ENCODE assay signal across 7 cellular contexts in genomic region chr22:39598017-39598965, GRCh38. TPM values are rescaled to one million over a fixed set of nuclear protein-coding genes. Genes with fewer than 3 reads are reported as not detected.
DNase-seq lines count a peak whose midpoint lies in the region; ATAC-seq and TF ChIP-seq lines count a peak whose summit lies in the region.

No MANE protein-coding gene starts in this region.

- CTCF ChIA-PET in activated CD8-positive, alpha-beta memory T cell treated with anti-CD3 and anti-CD28 coated beads, Interleukin-2, amount 10 ng/mL, durations not matched to agents 7 days and 5 days (lab: Charles Lee), result interaction anchor here (1.0 kb wide), 1 partner anchor 8 kb away, joined by 5 read pairs; no protein-coding TSS in a partner anchor

- peak; percentile 66 for ATAC-seq in activated CD8-positive, alpha-beta memory T cell treated with anti-CD3 and anti-CD28 coated beads, Interleukin-2, amount 10 ng/mL, durations not matched to agents 7 days and 5 days
- ATAC-seq in HG03097 (IDR thresholded peaks at IDR 0.05; ENCODE audit: low FRiP score, unreplicated experiment) (no peak), HG02642 (IDR thresholded peaks at IDR 0.05; ENCODE audit: poor library complexity, unreplicated experiment) (no peak)

- H3K4me1 Mint-ChIP-seq in activated CD8-positive, alpha-beta memory T cell treated with anti-CD3 and anti-CD28 coated beads, Interleukin-2, amount 10 ng/mL, durations not matched to agents 7 days and 5 days, result peaks cover 23% of the 10 kb centered on the region
- peaks cover 14% of the 10 kb centered on the region for H3K4me1 Mint-ChIP-seq in glutamatergic neuron (ENCODE audit: low read depth, unreplicated experiment)

- H3K36me3 Mint-ChIP-seq in activated CD8-positive, alpha-beta memory T cell treated with anti-CD3 and anti-CD28 coated beads, Interleukin-2, amount 10 ng/mL, durations not matched to agents 7 days and 5 days, result peaks cover 10% of the 10 kb centered on the region
- H3K36me3 Mint-ChIP-seq in glutamatergic neuron (ENCODE audit: unreplicated experiment), result peaks cover 3% of the 10 kb centered on the region

- no peaks in the 10 kb centered on the region for H3K9me2 ChIP-seq in MM.1S (replicated peaks; ENCODE audit: insufficient read depth, low read length)

- peak; percentile 76 for DNase-seq in MM.1S
- peak; percentile 72 for DNase-seq in activated CD8-positive, alpha-beta memory T cell treated with anti-CD3 and anti-CD28 coated beads, Interleukin-2, amount 10 ng/mL, durations not matched to agents 7 days and 5 days
- peak; percentile 85 for DNase-seq in glutamatergic neuron
- peak; percentile 67 to 79 for DNase-seq in stimulated activated CD4-positive, alpha-beta T cell treated with anti-CD3 and anti-CD28 coated beads, Interleukin-4, amount 100 ng/mL, for 4 hours
- DNase-seq in inferior parietal cortex (ENCODE audit: extremely low spot score), result no peak

- H3K79me2 ChIP-seq in MM.1S (ENCODE audit: low read length), result no peaks in the 10 kb centered on the region

- no peak overlapping the region for H3K4me3 Mint-ChIP-seq in activated CD8-positive, alpha-beta memory T cell treated with anti-CD3 and anti-CD28 coated beads, Interleukin-2, amount 10 ng/mL, durations not matched to agents 7 days and 5 days
- no peak overlapping the region for H3K4me3 Mint-ChIP-seq in glutamatergic neuron (ENCODE audit: unreplicated experiment)

- H3F3A ChIP-seq in MM.1S (ENCODE audit: insufficient read depth, low read length), result peaks cover 12% of the 10 kb centered on the region

- no peaks in the 10 kb centered on the region for H3K36me3 ChIP-seq in MM.1S (replicated peaks; ENCODE audit: insufficient read depth, low read length)

- peak overlapping the region; percentile 38; the same call in 1 of the 2 replicates for H2AFZ ChIP-seq in MM.1S (ENCODE audit: low read length)

- H4K20me1 ChIP-seq in MM.1S (ENCODE audit: insufficient read depth, low read length), result no peaks in the 10 kb centered on the region

- H3K27me3 Mint-ChIP-seq in activated CD8-positive, alpha-beta memory T cell treated with anti-CD3 and anti-CD28 coated beads, Interleukin-2, amount 10 ng/mL, durations not matched to agents 7 days and 5 days, result peaks cover 45% of the 10 kb centered on the region
- peaks cover 14% of the 10 kb centered on the region for H3K27me3 Mint-ChIP-seq in glutamatergic neuron (ENCODE audit: unreplicated experiment)

- no peak overlapping the region for H3K27ac Mint-ChIP-seq in activated CD8-positive, alpha-beta memory T cell treated with anti-CD3 and anti-CD28 coated beads, Interleukin-2, amount 10 ng/mL, durations not matched to agents 7 days and 5 days
- H3K27ac Mint-ChIP-seq in glutamatergic neuron (ENCODE audit: unreplicated experiment), result peak overlapping the region; percentile 22

- peaks cover 17% of the 10 kb centered on the region for H3K4me1 ChIP-seq in MM.1S (ENCODE audit: low read length)

- peaks cover 46% of the 10 kb centered on the region for H3K27me3 ChIP-seq in MM.1S (replicated peaks; ENCODE audit: insufficient read depth, low read length)

- no peaks in the 10 kb centered on the region for H3K9me3 ChIP-seq in MM.1S (replicated peaks; ENCODE audit: insufficient read depth, low read length)

- H3K4me2 ChIP-seq in MM.1S (ENCODE audit: low read depth, low read length), result peak overlapping the region; percentile 40; the same call in 1 of the 2 replicates

- TF ChIP-seq CTCF in MM.1S (IDR thresholded peaks at IDR 0.05; ENCODE audit: low read length), result peak; percentile 18; the same call in 1 of the 2 replicates
- TF ChIP-seq CTCF in glutamatergic neuron (IDR thresholded peaks at IDR 0.05; ENCODE audit: partially characterized antibody, unreplicated experiment), result no peak

- no peak overlapping the region for H3K4me3 ChIP-seq in MM.1S (ENCODE audit: low read length)

- H3K9me3 Mint-ChIP-seq in activated CD8-positive, alpha-beta memory T cell treated with anti-CD3 and anti-CD28 coated beads, Interleukin-2, amount 10 ng/mL, durations not matched to agents 7 days and 5 days (ENCODE audit: low read depth), result peaks cover 13% of the 10 kb centered on the region
- peaks cover 10% of the 10 kb centered on the region for H3K9me3 Mint-ChIP-seq in glutamatergic neuron (ENCODE audit: unreplicated experiment)

- H3K27ac ChIP-seq in MM.1S (ENCODE audit: low read length), result no peak overlapping the region

- no peak overlapping the region for H3K9ac ChIP-seq in MM.1S (ENCODE audit: low read length)

RNA-seq across cellular contexts. Expression of gene CACNA1I, which starts 27.7 kb away (rescaled TPM):
- 1 to 10 TPM in 1 of 2 experiments, under 1 TPM in 1; 0.30 to 1.8 TPM for total RNA-seq in activated CD8-positive, alpha-beta memory T cell treated with anti-CD3 and anti-CD28 coated beads, Interleukin-2, amount 10 ng/mL, durations not matched to agents 7 days and 5 days
- total RNA-seq in glutamatergic neuron (ENCODE audit: unreplicated experiment), result 0.12 TPM
